Comparison of ENCODE assay signal across 19 cellular contexts in genomic region chr3:188901671-188902331, GRCh38.
DNase-seq lines count a peak whose midpoint lies in the region; ATAC-seq, FAIRE-seq and TF ChIP-seq lines count a peak whose summit lies in the region.
"Had no signal": no experiment of that assay in that cellular context is flagged by ENCODE, and none has a peak within 500 bp of the region (broad histone marks: within the 10 kb centered on the region; RNA-seq: fewer than 3 reads in every experiment).

No MANE protein-coding gene starts in this region.

- no peak for TF ChIP-seq EP300 in esophagus muscularis mucosa (IDR thresholded peaks at IDR 0.05)

- H3K4me1 ChIP-seq in RWPE2 (ENCODE audit: insufficient read depth, poor library complexity, severe bottlenecking): peaks cover 25% of the 10 kb centered on the region
- peaks cover 12 to 53% (median 41%) of the 10 kb centered on the region in 4 donors for H3K4me1 ChIP-seq in esophagus muscularis mucosa
- H3K4me1 ChIP-seq in small intestine (ENCODE audit: control insufficient read depth in 2 of 2, insufficient read depth in 1 of 2, low read depth in 1 of 2, low read length in 1 of 2): no peaks in the 10 kb centered on the region
- H3K4me1 ChIP-seq: parathyroid adenoma had no signal

- FAIRE-seq in small intestine (lab: Jason Lieb, UNC): no peak
- FAIRE-seq: G401.6, GM12878 had no signal

- H3K36me3 ChIP-seq in RWPE2 (ENCODE audit: low read depth) (no peaks in the 10 kb centered on the region), esophagus muscularis mucosa (no peaks in the 10 kb centered on the region), small intestine (ENCODE audit: control insufficient read depth in 2 of 2, insufficient read depth in 2 of 2, low read length in 2 of 2) (no peaks in the 10 kb centered on the region)

- peak; percentile 35 for DNase-seq in AG10803 (ENCODE audit: low read depth)
- no peak for DNase-seq in RWPE2 (ENCODE audit: low spot score)
- DNase-seq in esophagus muscularis mucosa (ENCODE audit: extremely low spot score): peak; percentile 29
- peak; percentile 41 for DNase-seq in skeletal muscle cell (ENCODE audit: low read depth)
- no peak for DNase-seq in small intestine
- no peak for DNase-seq in T-helper 1 cell
- no peak for DNase-seq in HK-2 (ENCODE audit: unreplicated experiment)
- DNase-seq: activated CD4-positive, CD25-positive, alpha-beta regulatory T cell treated with anti-CD3 and anti-CD28 coated beads, Interleukin-2, amount 50 U/mL, for 72 hours; activated naive CD4-positive, alpha-beta T cell; Caco-2; hippocampal formation; kidney glomerular epithelial cell; NCI-H1417 treated with DMSO at 0.1 percent for 48 hours; Right ventricle myocardium superior; stimulated activated naive CD8-positive, alpha-beta T cell treated with anti-CD3 and anti-CD28 coated beads, Interleukin-15, Interleukin-2, amounts not matched to agents 100 U/mL and 50 U/mL, for 24 hours had no signal

- H3K27ac ChIP-seq in RWPE2 (ENCODE audit: poor library complexity, severe bottlenecking) (peak overlapping the region; percentile 98), esophagus muscularis mucosa (replicated peaks in 1 of 4) (peak overlapping the region; percentile 47 to 71 (median 58)), small intestine (ENCODE audit: low read depth in 1 of 2, low read length in 1 of 2) (peak overlapping the region in 1 of 2 donors; percentile 30)
- H3K27ac ChIP-seq: parathyroid adenoma had no signal

- H3K4me3 ChIP-seq in AG10803 (ENCODE audit: low read length) (no peak overlapping the region), RWPE2 (ENCODE audit: severe bottlenecking) (no peak overlapping the region), esophagus muscularis mucosa (no peak overlapping the region), skeletal muscle cell (ENCODE audit: low read depth, low read length) (no peak overlapping the region), small intestine (ENCODE audit: low read depth in 1 of 2, low read length in 2 of 2) (no peak overlapping the region)
- H3K4me3 ChIP-seq: GM12878 had no signal

- H3K9me3 ChIP-seq in RWPE2 (ENCODE audit: severe bottlenecking) (no peaks in the 10 kb centered on the region), esophagus muscularis mucosa (no peaks in the 10 kb centered on the region), small intestine (ENCODE audit: control insufficient read depth, low read depth) (no peaks in the 10 kb centered on the region)
- H3K9me3 ChIP-seq: Caco-2 had no signal

- ATAC-seq in RWPE2 (ENCODE audit: low read depth): no peak
- no peak for ATAC-seq in HG03175 (IDR thresholded peaks at IDR 0.05; ENCODE audit: unreplicated experiment)
- ATAC-seq: GM12878; stimulated activated naive CD8-positive, alpha-beta T cell treated with anti-CD3 and anti-CD28 coated beads, Interleukin-15, Interleukin-2, amounts not matched to agents 100 U/mL and 50 U/mL, for 24 hours had no signal

- TF ChIP-seq CTCF in AG10803 (conservative IDR thresholded peaks at IDR 0.05; ENCODE audit: low read length) (no peak), RWPE2 (IDR thresholded peaks at IDR 0.05; ENCODE audit: poor library complexity, severe bottlenecking) (no peak), esophagus muscularis mucosa (IDR thresholded peaks at IDR 0.05) (no peak)

- WGBS in esophagus muscularis mucosa: 80% methylated on average over 4 of the region's 4 CpGs
- 92 to 98% (median 98%) methylated on average over 4 of the region's 4 CpGs for WGBS in small intestine, 3 donors

- TF ChIP-seq POLR2A in esophagus muscularis mucosa (IDR thresholded peaks at IDR 0.05; ENCODE audit: low read depth): no peak

- intact Hi-C loops in esophagus muscularis mucosa (cut with DNase I): no loop called here

- H3K27me3 ChIP-seq in RWPE2 (ENCODE audit: insufficient read depth, poor library complexity, severe bottlenecking) (no peaks in the 10 kb centered on the region), esophagus muscularis mucosa (no peaks in the 10 kb centered on the region), small intestine (ENCODE audit: control insufficient read depth in 2 of 2, insufficient read depth in 2 of 2, low read length in 2 of 2) (no peaks in the 10 kb centered on the region)

Comparison
In these comparisons a context has a peak if more than half of its experiments do, and no peak if none do; other contexts are left out.
1. DNase-seq: peak in AG10803 (single experiment), esophagus muscularis mucosa (single experiment) and skeletal muscle cell (single experiment); none in RWPE2 (single experiment), small intestine (single experiment), T-helper 1 cell (0 of 5) and HK-2 (single experiment).